ENCODE assay signal across 24 cellular contexts in the genomic region with DNA sequence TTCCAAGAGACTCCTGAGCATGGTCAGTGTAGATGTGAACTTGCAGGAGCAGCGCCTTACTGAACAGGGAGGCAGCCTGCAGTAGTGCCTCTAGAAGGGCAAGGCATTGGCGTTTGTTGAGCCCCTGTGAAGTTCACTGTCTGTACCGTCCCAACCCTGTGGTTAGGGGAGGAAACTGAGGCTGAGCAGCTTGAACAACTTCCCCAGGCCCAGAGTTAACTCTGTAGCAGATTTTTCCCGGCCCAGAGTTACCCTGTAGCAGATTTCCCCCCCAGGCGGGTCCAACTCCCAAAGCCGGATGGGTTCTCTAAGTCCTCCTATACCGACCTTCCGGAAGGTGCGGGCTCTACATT. TPM values are rescaled to one million over a fixed set of nuclear protein-coding genes. Genes with fewer than 3 reads are reported as not detected.
"Had no signal": no experiment of that assay in that cellular context is flagged by ENCODE, and none has a peak within 500 bp of the region (broad histone marks: within the 10 kb centered on the region; RNA-seq: fewer than 3 reads in every experiment).

No MANE protein-coding gene starts in this region.

- H3K4me2 ChIP-seq: smooth muscle cell had no signal

- H3K4me3 ChIP-seq: coronary artery, esophagus muscularis mucosa, heart left ventricle, right atrium auricular region, smooth muscle cell, thoracic aorta, upper lobe of right lung had no signal

- H2AFZ ChIP-seq: parathyroid adenoma had no signal

- H3K27ac ChIP-seq: coronary artery, esophagus muscularis mucosa, foreskin keratinocyte, heart left ventricle, parathyroid adenoma, right atrium auricular region, thoracic aorta, upper lobe of right lung had no signal

- DNase-seq: activated CD4-positive, alpha-beta T cell treated with anti-CD3 and anti-CD28 coated beads for 36 hours; activated CD4-positive, CD25-positive, alpha-beta regulatory T cell; activated CD8-positive, alpha-beta memory T cell treated with anti-CD3 and anti-CD28 coated beads, Interleukin-2, amount 10 ng/mL, durations not matched to agents 7 days and 5 days; activated CD8-positive, alpha-beta T cell treated with anti-CD3 and anti-CD28 coated beads, Interleukin-2, amount 10 ng/mL, durations not matched to agents 7 days and 5 days; activated T-cell treated with anti-CD3 and anti-CD28 coated beads, Interleukin-2, amount 50 U/mL, for 48 hours; anterior cingulate cortex; foreskin keratinocyte; heart left ventricle; hypothalamus; midbrain; naive thymus-derived CD4-positive, alpha-beta T cell; stimulated activated CD4-positive, alpha-beta T cell treated with anti-CD3 and anti-CD28 coated beads, Interleukin-1b, Interleukin-23, amount 100 ng/mL, for 48 hours; stimulated activated naive CD8-positive, alpha-beta T cell treated with anti-CD3 and anti-CD28 coated beads, Interleukin-15, Interleukin-2, amounts not matched to agents 100 U/mL and 50 U/mL, for 24 hours; T-cell; upper lobe of right lung had no signal

- H3K79me2 ChIP-seq: parathyroid adenoma had no signal

- H3K4me1 ChIP-seq: foreskin keratinocyte, parathyroid adenoma had no signal

- H3K4me3 Mint-ChIP-seq: activated CD4-positive, alpha-beta T cell treated with anti-CD3 and anti-CD28 coated beads for 36 hours; activated CD8-positive, alpha-beta memory T cell treated with anti-CD3 and anti-CD28 coated beads, Interleukin-2, amount 10 ng/mL, durations not matched to agents 7 days and 5 days; activated CD8-positive, alpha-beta T cell treated with anti-CD3 and anti-CD28 coated beads, Interleukin-2, amount 10 ng/mL, durations not matched to agents 7 days and 5 days; naive thymus-derived CD4-positive, alpha-beta T cell; T-cell had no signal

- ATAC-seq: activated CD4-positive, alpha-beta T cell treated with anti-CD3 and anti-CD28 coated beads for 36 hours; activated CD8-positive, alpha-beta memory T cell treated with anti-CD3 and anti-CD28 coated beads, Interleukin-2, amount 10 ng/mL, durations not matched to agents 7 days and 5 days; activated CD8-positive, alpha-beta T cell treated with anti-CD3 and anti-CD28 coated beads, Interleukin-2, amount 10 ng/mL, durations not matched to agents 7 days and 5 days; activated naive CD4-positive, alpha-beta T cell treated with anti-CD3 and anti-CD28 coated beads, Interleukin-2, amount 50 U/mL, for 72 hours; foreskin keratinocyte; heart left ventricle; naive thymus-derived CD4-positive, alpha-beta T cell; stimulated activated naive CD8-positive, alpha-beta T cell treated with anti-CD3 and anti-CD28 coated beads, Interleukin-15, Interleukin-2, amounts not matched to agents 100 U/mL and 50 U/mL, for 24 hours; T-cell; upper lobe of right lung had no signal

- H3K36me3 Mint-ChIP-seq: activated CD8-positive, alpha-beta memory T cell treated with anti-CD3 and anti-CD28 coated beads, Interleukin-2, amount 10 ng/mL, durations not matched to agents 7 days and 5 days; naive thymus-derived CD4-positive, alpha-beta T cell; T-cell had no signal

- H3K36me3 ChIP-seq: esophagus muscularis mucosa, heart left ventricle, right atrium auricular region, thoracic aorta, upper lobe of right lung had no signal

- H3K27ac Mint-ChIP-seq: activated CD4-positive, alpha-beta T cell treated with anti-CD3 and anti-CD28 coated beads for 36 hours; activated CD8-positive, alpha-beta memory T cell treated with anti-CD3 and anti-CD28 coated beads, Interleukin-2, amount 10 ng/mL, durations not matched to agents 7 days and 5 days; activated CD8-positive, alpha-beta T cell treated with anti-CD3 and anti-CD28 coated beads, Interleukin-2, amount 10 ng/mL, durations not matched to agents 7 days and 5 days; activated naive CD4-positive, alpha-beta T cell treated with anti-CD3 and anti-CD28 coated beads, Interleukin-2, amount 50 U/mL, for 72 hours; activated T-helper 2 cell treated with anti-CD3 and anti-CD28 coated beads, Interferon-gamma antibody, Interleukin-2, Interleukin-4, amounts not matched to agents 10 μg/mL and 5 μg/mL and 100 μg/mL, durations not matched to agents 14 hours and 24 hours and 36 hours; naive thymus-derived CD4-positive, alpha-beta T cell; T-cell had no signal

- H3K9me3 Mint-ChIP-seq: activated naive CD4-positive, alpha-beta T cell treated with anti-CD3 and anti-CD28 coated beads, Interleukin-2, amount 50 U/mL, for 72 hours; activated T-helper 2 cell treated with anti-CD3 and anti-CD28 coated beads, Interferon-gamma antibody, Interleukin-2, Interleukin-4, amounts not matched to agents 10 μg/mL and 5 μg/mL and 100 μg/mL, durations not matched to agents 14 hours and 24 hours and 36 hours; T-cell had no signal

- H3K9me3 ChIP-seq: esophagus muscularis mucosa, heart left ventricle, right atrium auricular region, thoracic aorta, upper lobe of right lung had no signal

RNA-seq across cellular contexts. Expression of gene LMX1B, which starts 9.6 kb away (rescaled TPM):
- total RNA-seq: activated CD4-positive, alpha-beta T cell treated with anti-CD3 and anti-CD28 coated beads for 36 hours; activated CD8-positive, alpha-beta memory T cell treated with anti-CD3 and anti-CD28 coated beads, Interleukin-2, amount 10 ng/mL, durations not matched to agents 7 days and 5 days; activated CD8-positive, alpha-beta T cell treated with anti-CD3 and anti-CD28 coated beads, Interleukin-2, amount 10 ng/mL, durations not matched to agents 7 days and 5 days; activated naive CD4-positive, alpha-beta T cell treated with anti-CD3 and anti-CD28 coated beads, Interleukin-2, amount 50 U/mL, for 72 hours; activated T-helper 2 cell treated with anti-CD3 and anti-CD28 coated beads, Interferon-gamma antibody, Interleukin-2, Interleukin-4, amounts not matched to agents 10 μg/mL and 5 μg/mL and 100 μg/mL, durations not matched to agents 14 hours and 24 hours and 36 hours; naive thymus-derived CD4-positive, alpha-beta T cell; pulmonary artery endothelial cell; smooth muscle cell; T-cell; thoracic aorta had no signal
- polyA plus RNA-seq: naive thymus-derived CD4-positive, alpha-beta T cell; smooth muscle cell had no signal
